16 cellular contexts compared by ENCODE assay signal in genomic region chr5:10502578-10502977, GRCh38.
"Had no signal": no experiment of that assay in that cellular context is flagged by ENCODE, and none has a peak within 500 bp of the region (broad histone marks: within the 10 kb centered on the region; RNA-seq: fewer than 3 reads in every experiment).

No MANE protein-coding gene starts in this region.

- H3K9me3 ChIP-seq: ascending aorta, colonic mucosa, tibial nerve, vagina had no signal

- H3K36me3 ChIP-seq: ascending aorta, colonic mucosa, neural progenitor cell, tibial nerve, vagina had no signal

- H3K27ac ChIP-seq: ascending aorta, colonic mucosa, neural progenitor cell, tibial nerve, vagina had no signal

- H3K9ac ChIP-seq: neural progenitor cell had no signal

- H3K36me3 Mint-ChIP-seq: activated naive CD8-positive, alpha-beta T cell treated with anti-CD3 and anti-CD28 coated beads, Interleukin-2, amount 10 ng/mL, durations not matched to agents 7 days and 5 days; neural progenitor cell had no signal

- H3K4me1 ChIP-seq: ascending aorta, colonic mucosa, tibial nerve, vagina had no signal

- ATAC-seq: activated T-cell treated with anti-CD3 and anti-CD28 coated beads, Interleukin-2, amount 50 U/mL, for 72 hours; left lobe of liver; stimulated activated naive B cell treated with anti-CD40 and anti-IgM and Interleukin-4, amounts not matched to agents 10 μg/mL and 1 μg/mL and 100 μg/mL, for 72 hours had no signal

- H2AFZ ChIP-seq: neural progenitor cell had no signal

- H3K4me3 Mint-ChIP-seq: activated CD4-positive, alpha-beta memory T cell treated with anti-CD3 and anti-CD28 coated beads, Interleukin-2, amount 10 ng/mL, durations not matched to agents 7 days and 5 days; activated naive CD8-positive, alpha-beta T cell treated with anti-CD3 and anti-CD28 coated beads, Interleukin-2, amount 10 ng/mL, durations not matched to agents 7 days and 5 days; activated T-cell treated with anti-CD3 and anti-CD28 coated beads, Interleukin-2, amount 50 U/mL, for 72 hours; neural progenitor cell; stimulated activated naive B cell treated with anti-CD40 and anti-IgM and Interleukin-4, amounts not matched to agents 10 μg/mL and 1 μg/mL and 100 μg/mL, for 72 hours; T-helper 2 cell treated with Interferon-gamma antibody and Interleukin-4, amounts not matched to agents 5 μg/mL and 100 μg/mL, for 36 hours had no signal

- H3K27me3 ChIP-seq: ascending aorta, colonic mucosa, neural progenitor cell, tibial nerve, vagina had no signal

- H3K9me3 Mint-ChIP-seq: activated CD4-positive, alpha-beta memory T cell treated with anti-CD3 and anti-CD28 coated beads, Interleukin-2, amount 10 ng/mL, durations not matched to agents 7 days and 5 days; activated naive CD8-positive, alpha-beta T cell treated with anti-CD3 and anti-CD28 coated beads, Interleukin-2, amount 10 ng/mL, durations not matched to agents 7 days and 5 days; activated T-cell treated with anti-CD3 and anti-CD28 coated beads, Interleukin-2, amount 50 U/mL, for 72 hours; neural progenitor cell; T-helper 2 cell treated with Interferon-gamma antibody and Interleukin-4, amounts not matched to agents 5 μg/mL and 100 μg/mL, for 36 hours had no signal

- DNase-seq: activated CD4-positive, alpha-beta memory T cell treated with anti-CD3 and anti-CD28 coated beads, Interleukin-2, amount 10 ng/mL, durations not matched to agents 7 days and 5 days; activated CD4-positive, alpha-beta T cell treated with anti-CD3 and anti-CD28 coated beads for 1 hour; activated gamma-delta T cell treated with Interleukin-2 at 50 U/mL for 16 hours; activated naive CD8-positive, alpha-beta T cell treated with anti-CD3 and anti-CD28 coated beads, Interleukin-2, amount 10 ng/mL, durations not matched to agents 7 days and 5 days; activated T-cell treated with anti-CD3 and anti-CD28 coated beads, Interleukin-2, amount 50 U/mL, for 72 hours; colonic mucosa; foreskin melanocyte; head of caudate nucleus; small intestine; stimulated activated naive B cell treated with anti-CD40 and anti-IgM and Interleukin-4, amounts not matched to agents 10 μg/mL and 1 μg/mL and 100 μg/mL, for 72 hours had no signal

- H3K4me3 ChIP-seq: ascending aorta, colonic mucosa, neural progenitor cell, tibial nerve, vagina had no signal

- H3K4me2 ChIP-seq: neural progenitor cell had no signal

- H3K27me3 Mint-ChIP-seq: activated naive CD8-positive, alpha-beta T cell treated with anti-CD3 and anti-CD28 coated beads, Interleukin-2, amount 10 ng/mL, durations not matched to agents 7 days and 5 days; stimulated activated naive B cell treated with anti-CD40 and anti-IgM and Interleukin-4, amounts not matched to agents 10 μg/mL and 1 μg/mL and 100 μg/mL, for 72 hours had no signal

- H3K4me1 Mint-ChIP-seq: activated CD4-positive, alpha-beta memory T cell treated with anti-CD3 and anti-CD28 coated beads, Interleukin-2, amount 10 ng/mL, durations not matched to agents 7 days and 5 days; activated naive CD8-positive, alpha-beta T cell treated with anti-CD3 and anti-CD28 coated beads, Interleukin-2, amount 10 ng/mL, durations not matched to agents 7 days and 5 days had no signal

- H3K27ac Mint-ChIP-seq: activated CD4-positive, alpha-beta memory T cell treated with anti-CD3 and anti-CD28 coated beads, Interleukin-2, amount 10 ng/mL, durations not matched to agents 7 days and 5 days; activated naive CD8-positive, alpha-beta T cell treated with anti-CD3 and anti-CD28 coated beads, Interleukin-2, amount 10 ng/mL, durations not matched to agents 7 days and 5 days; activated T-cell treated with anti-CD3 and anti-CD28 coated beads, Interleukin-2, amount 50 U/mL, for 72 hours; neural progenitor cell; stimulated activated naive B cell treated with anti-CD40 and anti-IgM and Interleukin-4, amounts not matched to agents 10 μg/mL and 1 μg/mL and 100 μg/mL, for 72 hours; T-helper 2 cell treated with Interferon-gamma antibody and Interleukin-4, amounts not matched to agents 5 μg/mL and 100 μg/mL, for 36 hours had no signal
